Comparison of ENCODE assay signal across 8 cellular contexts in genomic region chr7:47581821-47582747, GRCh38. TPM values are rescaled to one million over a fixed set of nuclear protein-coding genes. Genes with fewer than 3 reads are reported as not detected.
DNase-seq lines count a peak whose midpoint lies in the region; ATAC-seq, FAIRE-seq and TF ChIP-seq lines count a peak whose summit lies in the region.

TSS of gene TNS3 (minus strand) at chr7:47582111. CDS start at chr7:47439636, 142,475 bp downstream.

- H3K4me2 ChIP-seq in SU-DHL-6 (ENCODE audit: low read depth, low read length, poor library complexity, severe bottlenecking): peak within 1 kb of the TSS; percentile 81

- peaks cover 19% of the 10 kb centered on the region; the same call in 1 of the 2 replicates for H3F3A ChIP-seq in SU-DHL-6 (ENCODE audit: insufficient read depth)

- H3K36me3 ChIP-seq in SU-DHL-6 (ENCODE audit: low read length) (no peaks in the 10 kb centered on the region), pancreas (no peaks in the 10 kb centered on the region)

- ATAC-seq in Right ventricle myocardium inferior (peak; percentile 70), pancreas (peak; percentile 60 to 80 (median 76)), GM18498 (IDR thresholded peaks at IDR 0.05; ENCODE audit: unreplicated experiment) (no peak), GM18909 (IDR thresholded peaks at IDR 0.05; ENCODE audit: poor library complexity, unreplicated experiment) (no peak)

- WGBS in pancreas, 2 donors: 11 to 15% methylated on average over 60 to 82 of the region's 82 CpGs

- peak; percentile 23 for DNase-seq in DMS153 treated with DMSO at 0.1 percent for 48 hours (lab: John Stamatoyannopoulos, UW; ENCODE audit: unreplicated experiment)
- DNase-seq in DMS153 (lab: John Stamatoyannopoulos, UW): no peak
- DNase-seq in Right ventricle myocardium inferior (ENCODE audit: missing footprints): peak; percentile 73
- DNase-seq in pancreas: peak; percentile 47 to 84 (median 65)
- no peak for DNase-seq in DMS79 treated with DMSO at 0.1 percent for 48 hours (lab: John Stamatoyannopoulos, UW)

- H3K4me1 ChIP-seq in pancreas: peaks cover 15 to 31% (median 28%) of the 10 kb centered on the region in 3 donors

- no peaks in the 10 kb centered on the region for H4K20me1 ChIP-seq in SU-DHL-6 (ENCODE audit: low read depth, low read length)

- H3K4me3 ChIP-seq in SU-DHL-6 (ENCODE audit: insufficient read depth, low read length, poor library complexity, severe bottlenecking) (peak within 1 kb of the TSS; percentile 77), pancreas (peak within 1 kb of the TSS; percentile 71 to 76 (median 73))

- H3K79me2 ChIP-seq in SU-DHL-6 (ENCODE audit: insufficient read depth, low read length): peaks cover 44% of the 10 kb centered on the region

- peak within 1 kb of the TSS; percentile 86 for H2AFZ ChIP-seq in SU-DHL-6 (ENCODE audit: low read depth, low read length, severe bottlenecking)

- H3K27ac ChIP-seq in SU-DHL-6 (ENCODE audit: low read depth, low read length): peak within 1 kb of the TSS; percentile 69
- H3K27ac ChIP-seq in pancreas: peak within 1 kb of the TSS; percentile 69 to 85 (median 80)

- H3K9me2 ChIP-seq in SU-DHL-6 (replicated peaks; ENCODE audit: insufficient read depth, low read length): no peaks in the 10 kb centered on the region

- no peak for FAIRE-seq in pancreas (lab: Jason Lieb, UNC)

- H3K9ac ChIP-seq in SU-DHL-6 (ENCODE audit: low read length): peak within 1 kb of the TSS; percentile 83

- H3K9me3 ChIP-seq in SU-DHL-6 (ENCODE audit: insufficient read depth, low read length) (no peaks in the 10 kb centered on the region), pancreas (no peaks in the 10 kb centered on the region)

- TF ChIP-seq CTCF in SU-DHL-6 (IDR thresholded peaks at IDR 0.05; ENCODE audit: insufficient read depth, low read length, poor library complexity, severe bottlenecking) (peak; percentile 14), pancreas (IDR thresholded peaks at IDR 0.05) (no peak)

- intact Hi-C loops in Right ventricle myocardium inferior (cut with DNase I) (loop anchor here (5.0 kb wide), 1 partner anchor 145 kb away; no protein-coding TSS in a partner anchor), pancreas (cut with DNase I) (no loop called here)

- H3K27me3 ChIP-seq in SU-DHL-6 (ENCODE audit: low read length): no peaks in the 10 kb centered on the region
- no peaks in the 10 kb centered on the region for H3K27me3 ChIP-seq in pancreas

RNA-seq across cellular contexts. Expression of gene TNS3, which starts in this region (rescaled TPM):
- 44.8 TPM for total RNA-seq in Right ventricle myocardium inferior
- 100 to 1,000 TPM in 2 of 6 donors, 10 to 100 TPM in 4; 84.0 to 125 (median 97.5) TPM for total RNA-seq in pancreas
- 10 to 100 TPM; 28.0 to 37.5 TPM for polyA plus RNA-seq in pancreas

Comparison
In these comparisons a context has a peak if more than half of its experiments do, and no peak if none do; other contexts are left out.
1. DNase-seq: peak in DMS153 treated with DMSO at 0.1 percent for 48 hours (single experiment), Right ventricle myocardium inferior (single experiment) and pancreas (6 of 6); none in DMS153 (single experiment) and DMS79 treated with DMSO at 0.1 percent for 48 hours (single experiment).
2. ATAC-seq: peak in Right ventricle myocardium inferior (single experiment) and pancreas (4 of 4); none in GM18498 (single experiment) and GM18909 (single experiment).